In the genomic region with DNA sequence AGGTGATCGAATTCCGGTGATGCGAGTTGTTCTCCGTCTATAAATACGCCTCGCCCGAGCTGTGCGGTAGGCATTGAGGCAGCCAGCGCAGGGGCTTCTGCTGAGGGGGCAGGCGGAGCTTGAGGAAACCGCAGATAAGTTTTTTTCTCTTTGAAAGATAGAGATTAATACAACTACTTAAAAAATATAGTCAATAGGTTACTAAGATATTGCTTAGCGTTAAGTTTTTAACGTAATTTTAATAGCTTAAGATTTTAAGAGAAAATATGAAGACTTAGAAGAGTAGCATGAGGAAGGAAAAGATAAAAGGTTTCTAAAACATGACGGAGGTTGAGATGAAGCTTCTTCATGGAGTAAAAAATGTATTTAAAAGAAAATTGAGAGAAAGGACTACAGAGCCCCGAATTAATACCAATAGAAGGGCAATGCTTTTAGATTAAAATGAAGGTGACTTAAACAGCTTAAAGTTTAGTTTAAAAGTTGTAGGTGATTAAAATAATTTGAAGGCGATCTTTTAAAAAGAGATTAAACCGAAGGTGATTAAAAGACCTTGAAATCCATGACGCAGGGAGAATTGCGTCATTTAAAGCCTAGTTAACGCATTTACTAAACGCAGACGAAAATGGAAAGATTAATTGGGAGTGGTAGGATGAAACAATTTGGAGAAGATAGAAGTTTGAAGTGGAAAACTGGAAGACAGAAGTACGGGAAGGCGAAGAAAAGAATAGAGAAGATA, we compare ENCODE assay signal across 8 cellular contexts.
DNase-seq lines count a peak whose midpoint lies in the region; ATAC-seq and TF ChIP-seq lines count a peak whose summit lies in the region.

A gene (plus strand): TSS at position 69 of the 736 bp plus-strand sequence.

- peaks cover 50% of the 10 kb centered on the region for H3K27me3 ChIP-seq in Loucy (ENCODE audit: insufficient read depth, low read length, poor library complexity, severe bottlenecking)
- H3K27me3 ChIP-seq in RWPE2 (ENCODE audit: insufficient read depth, poor library complexity, severe bottlenecking) = no peaks in the 10 kb centered on the region

- H3F3A ChIP-seq in Loucy (ENCODE audit: low read depth) = peaks cover 37% of the 10 kb centered on the region

- H2AFZ ChIP-seq in Loucy (ENCODE audit: low read length) = no peak within 1 kb of the TSS

- H3K4me2 ChIP-seq in Loucy (ENCODE audit: low read depth, low read length, poor library complexity, severe bottlenecking) = peak within 1 kb of the TSS; percentile 98

- H3K36me3 ChIP-seq in Loucy (ENCODE audit: insufficient read depth, low read length) = peaks cover 40% of the 10 kb centered on the region
- peaks cover 53% of the 10 kb centered on the region for H3K36me3 ChIP-seq in RWPE2 (ENCODE audit: low read depth)

- ATAC-seq in GM18520 (IDR thresholded peaks at IDR 0.05; ENCODE audit: unreplicated experiment) = peak; percentile 23
- no peak for ATAC-seq in RWPE2 (ENCODE audit: low read depth)
- no peak for ATAC-seq in HG03280 (IDR thresholded peaks at IDR 0.05; ENCODE audit: unreplicated experiment)

- H3K4me3 Mint-ChIP-seq in nephron progenitor cell = no peak within 1 kb of the TSS

- peaks cover 50% of the 10 kb centered on the region for H4K20me1 ChIP-seq in Loucy (ENCODE audit: insufficient read depth, low read length, poor library complexity, severe bottlenecking)

- no peaks in the 10 kb centered on the region for H3K9me2 ChIP-seq in Loucy (replicated peaks; ENCODE audit: low read depth, low read length)

- H3K36me3 Mint-ChIP-seq in nephron progenitor cell (ENCODE audit: low read depth) = no peaks in the 10 kb centered on the region

- peaks cover 12% of the 10 kb centered on the region for H3K27me3 Mint-ChIP-seq in nephron progenitor cell (ENCODE audit: low read depth, poor library complexity)

- no peak within 1 kb of the TSS for H3K27ac Mint-ChIP-seq in nephron progenitor cell

- H3K27ac ChIP-seq in RWPE2 (ENCODE audit: poor library complexity, severe bottlenecking) = peak within 1 kb of the TSS; percentile 99

- peaks cover 82% of the 10 kb centered on the region for H3K79me2 ChIP-seq in Loucy (ENCODE audit: insufficient read depth, low read length)

- peak within 1 kb of the TSS; percentile 100 for H3K9ac ChIP-seq in Loucy (ENCODE audit: low read depth, low read length, poor library complexity, severe bottlenecking)

- DNase-seq in RWPE2 (ENCODE audit: low spot score) (peak; percentile 86), fibroblast of peridontal ligament (ENCODE audit: extremely low read depth) (peak; percentile 98), nephron progenitor cell (peak; percentile 92)
- DNase-seq in activated T-helper 1 cell treated with anti-CD3 and anti-CD28 coated beads, Interleukin-2, amount 50 U/mL, for 16 hours (ENCODE audit: low read depth in 1 of 2, low spot score in 1 of 2) = peak; percentile 90 to 96
- DNase-seq in stimulated activated naive CD4-positive, alpha-beta T cell treated with Interleukin-2 at 50 U/mL for 16 hours (lab: John Stamatoyannopoulos, UW) = peak; percentile 89

- H3K4me1 Mint-ChIP-seq in nephron progenitor cell = peaks cover 34% of the 10 kb centered on the region

- H3K9me3 Mint-ChIP-seq in nephron progenitor cell = no peaks in the 10 kb centered on the region

- H3K9me3 ChIP-seq in Loucy (ENCODE audit: insufficient read depth, low read depth, low read length) (no peaks in the 10 kb centered on the region), RWPE2 (ENCODE audit: severe bottlenecking) (no peaks in the 10 kb centered on the region)

- TF ChIP-seq CTCF in Loucy (conservative IDR thresholded peaks at IDR 0.05; ENCODE audit: low read length) (no peak), RWPE2 (IDR thresholded peaks at IDR 0.05; ENCODE audit: poor library complexity, severe bottlenecking) (no peak), nephron progenitor cell (IDR thresholded peaks at IDR 0.05) (no peak)

- H3K4me3 ChIP-seq in Loucy (ENCODE audit: low read length, poor library complexity, severe bottlenecking) (peak within 1 kb of the TSS; percentile 95), RWPE2 (ENCODE audit: severe bottlenecking) (peak within 1 kb of the TSS; percentile 70)

- peaks cover 40% of the 10 kb centered on the region for H3K4me1 ChIP-seq in Loucy (ENCODE audit: insufficient read depth, low read length, poor library complexity, severe bottlenecking)
- peaks cover 22% of the 10 kb centered on the region for H3K4me1 ChIP-seq in RWPE2 (ENCODE audit: insufficient read depth, poor library complexity, severe bottlenecking)
